Comparison of ENCODE assay signal across 8 cellular contexts in genomic region chr10:22618081-22618785, GRCh38.
DNase-seq lines count a peak whose midpoint lies in the region; ATAC-seq and TF ChIP-seq lines count a peak whose summit lies in the region.

No MANE protein-coding gene starts in this region.

- no peak for ATAC-seq in HG02763 (IDR thresholded peaks at IDR 0.05; ENCODE audit: unreplicated experiment)

- H3K27ac ChIP-seq in urinary bladder (ENCODE audit: low read depth): peak overlapping the region; percentile 17
- no peak overlapping the region for H3K27ac ChIP-seq in esophagus muscularis mucosa (replicated peaks in 1 of 4)

- DNase-seq in activated naive CD4-positive, alpha-beta T cell treated with anti-CD3 and anti-CD28 coated beads for 36 hours: no peak
- DNase-seq in activated naive CD4-positive, alpha-beta T cell treated with anti-CD3 and anti-CD28 coated beads, Interleukin-2, amount 50 U/mL, for 16 hours: no peak
- DNase-seq in activated naive CD8-positive, alpha-beta T cell treated with anti-CD3 and anti-CD28 coated beads for 36 hours: no peak
- peak; percentile 34 for DNase-seq in hepatic stellate cell (ENCODE audit: low spot score)
- DNase-seq in KG1 (lab: John Stamatoyannopoulos, UW): no peak
- no peak for DNase-seq in esophagus muscularis mucosa (ENCODE audit: extremely low spot score)

- H3K36me3 ChIP-seq in urinary bladder (ENCODE audit: insufficient read depth): no peaks in the 10 kb centered on the region
- H3K36me3 ChIP-seq in esophagus muscularis mucosa: no peaks in the 10 kb centered on the region

- peak overlapping the region; percentile 51 for H3K27ac Mint-ChIP-seq in activated naive CD4-positive, alpha-beta T cell treated with anti-CD3 and anti-CD28 coated beads for 36 hours
- H3K27ac Mint-ChIP-seq in activated naive CD8-positive, alpha-beta T cell treated with anti-CD3 and anti-CD28 coated beads for 36 hours: peak overlapping the region; percentile 80

- H3K4me3 ChIP-seq in urinary bladder (ENCODE audit: low read depth, low read length) (no peak overlapping the region), esophagus muscularis mucosa (no peak overlapping the region)

- CTCF ChIA-PET in activated naive CD4-positive, alpha-beta T cell treated with anti-CD3 and anti-CD28 coated beads for 36 hours (lab: Charles Lee): interaction anchor here (0.6 to 1.0 kb wide), 2 partner anchors 12 to 63 kb away, joined by 3 to 4 read pairs; no protein-coding TSS in a partner anchor

- no peak for TF ChIP-seq POLR2A in esophagus muscularis mucosa (IDR thresholded peaks at IDR 0.05; ENCODE audit: low read depth)

- H3K27me3 Mint-ChIP-seq in activated naive CD4-positive, alpha-beta T cell treated with anti-CD3 and anti-CD28 coated beads for 36 hours (ENCODE audit: low read depth): no peaks in the 10 kb centered on the region
- H3K27me3 Mint-ChIP-seq in activated naive CD8-positive, alpha-beta T cell treated with anti-CD3 and anti-CD28 coated beads for 36 hours: no peaks in the 10 kb centered on the region

- peaks cover 89% of the 10 kb centered on the region for H3K4me1 Mint-ChIP-seq in activated naive CD4-positive, alpha-beta T cell treated with anti-CD3 and anti-CD28 coated beads for 36 hours (ENCODE audit: low read depth)
- peaks cover 94% of the 10 kb centered on the region for H3K4me1 Mint-ChIP-seq in activated naive CD8-positive, alpha-beta T cell treated with anti-CD3 and anti-CD28 coated beads for 36 hours

- intact Hi-C loops in activated naive CD4-positive, alpha-beta T cell treated with anti-CD3 and anti-CD28 coated beads for 36 hours (cut with micrococcal nuclease): loop anchor here (1.0 kb wide), 1 partner anchor 9 kb away; no protein-coding TSS in a partner anchor
- intact Hi-C loops in esophagus muscularis mucosa (cut with DNase I): no loop called here

- peaks cover 5% of the 10 kb centered on the region for H3K4me1 ChIP-seq in urinary bladder (ENCODE audit: insufficient read depth)
- H3K4me1 ChIP-seq in esophagus muscularis mucosa: peaks cover 38 to 68% (median 61%) of the 10 kb centered on the region in 4 donors

- no peaks in the 10 kb centered on the region for H3K27me3 ChIP-seq in esophagus muscularis mucosa

- WGBS in urinary bladder: 36% methylated on average over 4 of the region's 4 CpGs
- WGBS in esophagus muscularis mucosa: 65% methylated on average over 4 of the region's 4 CpGs

- peaks cover 6% of the 10 kb centered on the region for H3K36me3 Mint-ChIP-seq in activated naive CD4-positive, alpha-beta T cell treated with anti-CD3 and anti-CD28 coated beads for 36 hours (ENCODE audit: low read depth)
- H3K36me3 Mint-ChIP-seq in activated naive CD8-positive, alpha-beta T cell treated with anti-CD3 and anti-CD28 coated beads for 36 hours: peaks cover 42% of the 10 kb centered on the region

- H3K9me3 Mint-ChIP-seq in activated naive CD4-positive, alpha-beta T cell treated with anti-CD3 and anti-CD28 coated beads for 36 hours: no peaks in the 10 kb centered on the region
- no peaks in the 10 kb centered on the region for H3K9me3 Mint-ChIP-seq in activated naive CD8-positive, alpha-beta T cell treated with anti-CD3 and anti-CD28 coated beads for 36 hours

- H3K9me3 ChIP-seq in esophagus muscularis mucosa: no peaks in the 10 kb centered on the region

- no peak for TF ChIP-seq EP300 in esophagus muscularis mucosa (IDR thresholded peaks at IDR 0.05)

- H3K4me3 Mint-ChIP-seq in activated naive CD4-positive, alpha-beta T cell treated with anti-CD3 and anti-CD28 coated beads for 36 hours: no peak overlapping the region
- peak overlapping the region; percentile 49 for H3K4me3 Mint-ChIP-seq in activated naive CD8-positive, alpha-beta T cell treated with anti-CD3 and anti-CD28 coated beads for 36 hours

- no peak for TF ChIP-seq CTCF in esophagus muscularis mucosa (IDR thresholded peaks at IDR 0.05)
